1 cellular context compared by ENCODE assay signal in genomic region chrX:147877726-147878125, GRCh38.
A peak's percentile ranks its signal among the peaks of the same experiment; 100 is the strongest.
TF ChIP-seq lines count a peak whose summit lies in the region.

No MANE protein-coding gene starts in this region.

TF ChIP-seq in K562, 482 proteins besides CTCF, POLR2A, EP300 and RAD21 (continued from another document):
- TF ChIP-seq, protein P1, sequence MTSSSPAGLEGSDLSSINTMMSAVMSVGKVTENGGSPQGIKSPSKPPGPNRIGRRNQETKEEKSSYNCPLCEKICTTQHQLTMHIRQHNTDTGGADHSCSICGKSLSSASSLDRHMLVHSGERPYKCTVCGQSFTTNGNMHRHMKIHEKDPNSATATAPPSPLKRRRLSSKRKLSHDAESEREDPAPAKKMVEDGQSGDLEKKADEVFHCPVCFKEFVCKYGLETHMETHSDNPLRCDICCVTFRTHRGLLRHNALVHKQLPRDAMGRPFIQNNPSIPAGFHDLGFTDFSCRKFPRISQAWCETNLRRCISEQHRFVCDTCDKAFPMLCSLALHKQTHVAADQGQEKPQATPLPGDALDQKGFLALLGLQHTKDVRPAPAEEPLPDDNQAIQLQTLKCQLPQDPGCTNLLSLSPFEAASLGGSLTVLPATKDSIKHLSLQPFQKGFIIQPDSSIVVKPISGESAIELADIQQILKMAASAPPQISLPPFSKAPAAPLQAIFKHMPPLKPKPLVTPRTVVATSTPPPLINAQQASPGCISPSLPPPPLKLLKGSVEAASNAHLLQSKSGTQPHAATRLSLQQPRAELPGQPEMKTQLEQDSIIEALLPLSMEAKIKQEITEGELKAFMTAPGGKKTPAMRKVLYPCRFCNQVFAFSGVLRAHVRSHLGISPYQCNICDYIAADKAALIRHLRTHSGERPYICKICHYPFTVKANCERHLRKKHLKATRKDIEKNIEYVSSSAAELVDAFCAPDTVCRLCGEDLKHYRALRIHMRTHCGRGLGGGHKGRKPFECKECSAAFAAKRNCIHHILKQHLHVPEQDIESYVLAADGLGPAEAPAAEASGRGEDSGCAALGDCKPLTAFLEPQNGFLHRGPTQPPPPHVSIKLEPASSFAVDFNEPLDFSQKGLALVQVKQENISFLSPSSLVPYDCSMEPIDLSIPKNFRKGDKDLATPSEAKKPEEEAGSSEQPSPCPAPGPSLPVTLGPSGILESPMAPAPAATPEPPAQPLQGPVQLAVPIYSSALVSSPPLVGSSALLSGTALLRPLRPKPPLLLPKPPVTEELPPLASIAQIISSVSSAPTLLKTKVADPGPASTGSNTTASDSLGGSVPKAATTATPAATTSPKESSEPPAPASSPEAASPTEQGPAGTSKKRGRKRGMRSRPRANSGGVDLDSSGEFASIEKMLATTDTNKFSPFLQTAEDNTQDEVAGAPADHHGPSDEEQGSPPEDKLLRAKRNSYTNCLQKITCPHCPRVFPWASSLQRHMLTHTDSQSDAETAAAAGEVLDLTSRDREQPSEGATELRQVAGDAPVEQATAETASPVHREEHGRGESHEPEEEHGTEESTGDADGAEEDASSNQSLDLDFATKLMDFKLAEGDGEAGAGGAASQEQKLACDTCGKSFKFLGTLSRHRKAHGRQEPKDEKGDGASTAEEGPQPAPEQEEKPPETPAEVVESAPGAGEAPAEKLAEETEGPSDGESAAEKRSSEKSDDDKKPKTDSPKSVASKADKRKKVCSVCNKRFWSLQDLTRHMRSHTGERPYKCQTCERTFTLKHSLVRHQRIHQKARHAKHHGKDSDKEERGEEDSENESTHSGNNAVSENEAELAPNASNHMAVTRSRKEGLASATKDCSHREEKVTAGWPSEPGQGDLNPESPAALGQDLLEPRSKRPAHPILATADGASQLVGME (CRISPR knock-in tag; IDR thresholded peaks at IDR 0.05), result no peak
- TF ChIP-seq TCF7L2 (IDR thresholded peaks at IDR 0.05; ENCODE audit: low read depth, low read length) (no peak), SRSF1 (IDR thresholded peaks at IDR 0.05; ENCODE audit: low read depth, low read length) (no peak), HSF4 (CRISPR knock-in tag; IDR thresholded peaks at IDR 0.05; ENCODE audit: borderline replicate concordance) (no peak), EP400 (IDR thresholded peaks at IDR 0.05) (peak; percentile 53; the same call in 1 of the 2 replicates), ZZZ3 (IDR thresholded peaks at IDR 0.05) (no peak), CHCHD3 (CRISPR knock-in tag; IDR thresholded peaks at IDR 0.05) (no peak), ZNF212 (CRISPR knock-in tag; IDR thresholded peaks at IDR 0.05) (no peak), PRPF4 (IDR thresholded peaks at IDR 0.05; ENCODE audit: insufficient read depth, low read depth, low read length, poor library complexity, severe bottlenecking) (no peak), ZNF431 (CRISPR knock-in tag; IDR thresholded peaks at IDR 0.05) (no peak), JUND (IDR thresholded peaks at IDR 0.05; ENCODE audit: borderline replicate concordance, low read depth, low read length) (peak; percentile 44; the same call in 1 of the 2 replicates), JUND (tag; IDR thresholded peaks at IDR 0.05; ENCODE audit: borderline replicate concordance, low read depth, low read length) (no peak), BACH1 (tag; IDR thresholded peaks at IDR 0.05) (no peak), ZKSCAN8 (CRISPR knock-in tag; IDR thresholded peaks at IDR 0.05) (no peak), ZBED1 (IDR thresholded peaks at IDR 0.05) (no peak), PTTG1 (tag; IDR thresholded peaks at IDR 0.05; ENCODE audit: low read depth) (no peak), ZNF512 (tag; IDR thresholded peaks at IDR 0.05) (no peak), MAZ (CRISPR knock-in tag; conservative IDR thresholded peaks at IDR 0.05 in 1 of 2, IDR thresholded peaks at IDR 0.05 in 1 of 2) (no peak), NR2C2 (CRISPR knock-in tag; IDR thresholded peaks at IDR 0.05) (no peak), NR2C2 (tag; IDR thresholded peaks at IDR 0.05) (peak; percentile 8; the same call in 1 of the 2 replicates), CBFB (CRISPR knock-in tag; IDR thresholded peaks at IDR 0.05) (no peak), RBFOX2 (IDR thresholded peaks at IDR 0.05; ENCODE audit: low read depth, low read length) (peak; percentile 45), SIN3A (IDR thresholded peaks at IDR 0.05; ENCODE audit: borderline replicate concordance in 2 of 2, control insufficient read depth in 1 of 2, low read depth in 2 of 2, low read length in 2 of 2) (no peak)
- TF ChIP-seq, protein P2, sequence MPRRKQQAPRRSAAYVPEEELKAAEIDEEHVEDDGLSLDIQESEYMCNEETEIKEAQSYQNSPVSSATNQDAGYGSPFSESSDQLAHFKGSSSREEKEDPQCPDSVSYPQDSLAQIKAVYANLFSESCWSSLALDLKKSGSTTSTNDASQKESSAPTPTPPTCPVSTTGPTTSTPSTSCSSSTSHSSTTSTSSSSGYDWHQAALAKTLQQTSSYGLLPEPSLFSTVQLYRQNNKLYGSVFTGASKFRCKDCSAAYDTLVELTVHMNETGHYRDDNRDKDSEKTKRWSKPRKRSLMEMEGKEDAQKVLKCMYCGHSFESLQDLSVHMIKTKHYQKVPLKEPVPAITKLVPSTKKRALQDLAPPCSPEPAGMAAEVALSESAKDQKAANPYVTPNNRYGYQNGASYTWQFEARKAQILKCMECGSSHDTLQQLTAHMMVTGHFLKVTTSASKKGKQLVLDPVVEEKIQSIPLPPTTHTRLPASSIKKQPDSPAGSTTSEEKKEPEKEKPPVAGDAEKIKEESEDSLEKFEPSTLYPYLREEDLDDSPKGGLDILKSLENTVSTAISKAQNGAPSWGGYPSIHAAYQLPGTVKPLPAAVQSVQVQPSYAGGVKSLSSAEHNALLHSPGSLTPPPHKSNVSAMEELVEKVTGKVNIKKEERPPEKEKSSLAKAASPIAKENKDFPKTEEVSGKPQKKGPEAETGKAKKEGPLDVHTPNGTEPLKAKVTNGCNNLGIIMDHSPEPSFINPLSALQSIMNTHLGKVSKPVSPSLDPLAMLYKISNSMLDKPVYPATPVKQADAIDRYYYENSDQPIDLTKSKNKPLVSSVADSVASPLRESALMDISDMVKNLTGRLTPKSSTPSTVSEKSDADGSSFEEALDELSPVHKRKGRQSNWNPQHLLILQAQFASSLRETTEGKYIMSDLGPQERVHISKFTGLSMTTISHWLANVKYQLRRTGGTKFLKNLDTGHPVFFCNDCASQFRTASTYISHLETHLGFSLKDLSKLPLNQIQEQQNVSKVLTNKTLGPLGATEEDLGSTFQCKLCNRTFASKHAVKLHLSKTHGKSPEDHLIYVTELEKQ (CRISPR knock-in tag; IDR thresholded peaks at IDR 0.05), result no peak
- TF ChIP-seq, protein P3, sequence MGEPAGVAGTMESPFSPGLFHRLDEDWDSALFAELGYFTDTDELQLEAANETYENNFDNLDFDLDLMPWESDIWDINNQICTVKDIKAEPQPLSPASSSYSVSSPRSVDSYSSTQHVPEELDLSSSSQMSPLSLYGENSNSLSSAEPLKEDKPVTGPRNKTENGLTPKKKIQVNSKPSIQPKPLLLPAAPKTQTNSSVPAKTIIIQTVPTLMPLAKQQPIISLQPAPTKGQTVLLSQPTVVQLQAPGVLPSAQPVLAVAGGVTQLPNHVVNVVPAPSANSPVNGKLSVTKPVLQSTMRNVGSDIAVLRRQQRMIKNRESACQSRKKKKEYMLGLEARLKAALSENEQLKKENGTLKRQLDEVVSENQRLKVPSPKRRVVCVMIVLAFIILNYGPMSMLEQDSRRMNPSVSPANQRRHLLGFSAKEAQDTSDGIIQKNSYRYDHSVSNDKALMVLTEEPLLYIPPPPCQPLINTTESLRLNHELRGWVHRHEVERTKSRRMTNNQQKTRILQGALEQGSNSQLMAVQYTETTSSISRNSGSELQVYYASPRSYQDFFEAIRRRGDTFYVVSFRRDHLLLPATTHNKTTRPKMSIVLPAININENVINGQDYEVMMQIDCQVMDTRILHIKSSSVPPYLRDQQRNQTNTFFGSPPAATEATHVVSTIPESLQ (CRISPR knock-in tag; IDR thresholded peaks at IDR 0.05), result no peak
- TF ChIP-seq, protein P4, sequence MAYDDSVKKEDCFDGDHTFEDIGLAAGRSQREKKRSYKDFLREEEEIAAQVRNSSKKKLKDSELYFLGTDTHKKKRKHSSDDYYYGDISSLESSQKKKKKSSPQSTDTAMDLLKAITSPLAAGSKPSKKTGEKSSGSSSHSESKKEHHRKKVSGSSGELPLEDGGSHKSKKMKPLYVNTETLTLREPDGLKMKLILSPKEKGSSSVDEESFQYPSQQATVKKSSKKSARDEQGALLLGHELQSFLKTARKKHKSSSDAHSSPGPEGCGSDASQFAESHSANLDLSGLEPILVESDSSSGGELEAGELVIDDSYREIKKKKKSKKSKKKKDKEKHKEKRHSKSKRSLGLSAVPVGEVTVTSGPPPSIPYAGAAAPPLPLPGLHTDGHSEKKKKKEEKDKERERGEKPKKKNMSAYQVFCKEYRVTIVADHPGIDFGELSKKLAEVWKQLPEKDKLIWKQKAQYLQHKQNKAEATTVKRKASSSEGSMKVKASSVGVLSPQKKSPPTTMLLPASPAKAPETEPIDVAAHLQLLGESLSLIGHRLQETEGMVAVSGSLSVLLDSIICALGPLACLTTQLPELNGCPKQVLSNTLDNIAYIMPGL (CRISPR knock-in tag; IDR thresholded peaks at IDR 0.05), result no peak
